In genomic region chr12:54356951-54357356, GRCh38 we compare ENCODE assay signal across 11 cellular contexts. TPM values are rescaled to one million over a fixed set of nuclear protein-coding genes. Genes with fewer than 3 reads are reported as not detected.
A peak's percentile ranks its signal among the peaks of the same experiment; 100 is the strongest.
DNase-seq lines count a peak whose midpoint lies in the region; ATAC-seq and TF ChIP-seq lines count a peak whose summit lies in the region.
"Had no signal": no experiment of that assay in that cellular context is flagged by ENCODE, and none has a peak within 500 bp of the region (broad histone marks: within the 10 kb centered on the region; RNA-seq: fewer than 3 reads in every experiment).

No MANE protein-coding gene starts in this region.

- no peak overlapping the region for H2AFZ ChIP-seq in osteoblast (ENCODE audit: low read length)

- no peak for ATAC-seq in GM21528 (IDR thresholded peaks at IDR 0.05; ENCODE audit: low FRiP score, unreplicated experiment)
- ATAC-seq: activated T-cell treated with anti-CD3 and anti-CD28 coated beads, Interleukin-2, amount 50 U/mL, for 72 hours had no signal

- no peak overlapping the region for H3K27ac ChIP-seq in osteoblast (ENCODE audit: low read depth, low read length)

- no peaks in the 10 kb centered on the region for H3K79me2 ChIP-seq in osteoblast (ENCODE audit: insufficient read depth, low read length)

- no peaks in the 10 kb centered on the region for H4K20me1 ChIP-seq in osteoblast (ENCODE audit: insufficient read depth, low read length)

- no peak for TF ChIP-seq CTCF in osteoblast (IDR thresholded peaks at IDR 0.05; ENCODE audit: extremely low read depth, low read depth, low read length)

- H3K27me3 ChIP-seq in osteoblast (ENCODE audit: insufficient read depth, low read length) = no peaks in the 10 kb centered on the region

- peak; percentile 54 for DNase-seq in ELF-1 (ENCODE audit: low read depth, low spot score)
- DNase-seq in NCI-H187 (lab: John Stamatoyannopoulos, UW) = peak; percentile 42 to 56
- DNase-seq in cerebellar cortex (ENCODE audit: low spot score) = peak; percentile 91
- peak; percentile 8 for DNase-seq in osteoblast (ENCODE audit: insufficient read length, low spot score, missing footprints)
- no peak for DNase-seq in NOMO-1 treated with dmso at 0.1 percent for 144 hours (lab: John Stamatoyannopoulos, UW; ENCODE audit: unreplicated experiment)
- DNase-seq in activated effector memory CD4-positive, alpha-beta T cell treated with anti-CD3 and anti-CD28 coated beads, Interleukin-2, amount 50 U/mL, for 16 hours = no peak
- DNase-seq in NCI-H2107 treated with DMSO at 0.1 percent for 48 hours (lab: John Stamatoyannopoulos, UW; ENCODE audit: unreplicated experiment) = no peak
- DNase-seq: activated T-cell treated with anti-CD3 and anti-CD28 coated beads, Interleukin-2, amount 50 U/mL, for 72 hours; cerebellar nuclear complex; NCI-H1694 had no signal

- no peak overlapping the region for H3K4me2 ChIP-seq in osteoblast (ENCODE audit: insufficient read depth, low read length)

- no peaks in the 10 kb centered on the region for H3K36me3 ChIP-seq in osteoblast (ENCODE audit: insufficient read depth, low read length)

- no peaks in the 10 kb centered on the region for H3K9me3 ChIP-seq in osteoblast (ENCODE audit: low read depth, low read length)

- peaks cover 39% of the 10 kb centered on the region for H3K4me1 ChIP-seq in osteoblast (ENCODE audit: insufficient read depth, low read length)

- H3K4me3 ChIP-seq in osteoblast (ENCODE audit: insufficient read depth, low read length) = no peak overlapping the region

RNA-seq across cellular contexts. Expression of gene GPR84, which starts 7.3 kb away (rescaled TPM):
- total RNA-seq in osteoblast = 0.36 TPM in 1 of 2 replicates, not detected in the other

RNA-seq across cellular contexts. Expression of gene ZNF385A, which starts 27.6 kb away (rescaled TPM):
- total RNA-seq in osteoblast = 0.72 and 0.88 TPM in 2 replicates

RNA-seq across cellular contexts. Expression of gene COPZ1, which starts 32.0 kb away (rescaled TPM):
- total RNA-seq in osteoblast = 96.9 and 104 TPM in 2 replicates

RNA-seq across cellular contexts. Expression of gene NFE2, which starts 56.1 kb away (rescaled TPM):
- total RNA-seq in osteoblast = 1.4 and 2.7 TPM in 2 replicates

Comparison
In these comparisons a context has a peak if more than half of its experiments do, and no peak if none do; other contexts are left out.
1. DNase-seq: peak in ELF-1 (single experiment), NCI-H187 (2 of 2), cerebellar cortex (single experiment) and osteoblast (single experiment); none in NOMO-1 treated with dmso at 0.1 percent for 144 hours (single experiment), activated effector memory CD4-positive, alpha-beta T cell treated with anti-CD3 and anti-CD28 coated beads, Interleukin-2, amount 50 U/mL, for 16 hours (single experiment) and NCI-H2107 treated with DMSO at 0.1 percent for 48 hours (single experiment).